In the genomic region with DNA sequence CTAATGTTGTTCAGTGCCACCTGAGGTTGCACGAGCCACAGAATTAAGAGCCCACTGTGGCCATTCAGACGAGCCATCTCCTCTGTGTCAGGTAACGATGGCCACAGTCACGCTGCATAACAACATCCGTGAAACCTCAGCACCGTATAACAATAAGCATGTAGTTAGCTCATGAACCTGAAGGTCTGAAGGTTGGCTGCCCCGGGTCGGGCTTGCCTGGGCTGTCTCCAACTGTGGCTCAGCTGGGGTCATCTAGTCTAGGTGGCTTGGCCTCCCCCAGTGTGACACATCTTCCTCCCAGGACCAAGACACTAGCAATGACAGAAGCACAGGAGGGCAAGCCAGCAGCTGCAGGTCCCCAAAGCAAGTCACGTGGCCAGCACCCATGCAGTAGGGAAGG, we compare ENCODE assay signal across 24 cellular contexts.
"Had no signal": no experiment of that assay in that cellular context is flagged by ENCODE, and none has a peak within 500 bp of the region (broad histone marks: within the 10 kb centered on the region; RNA-seq: fewer than 3 reads in every experiment).

No MANE protein-coding gene starts in this region.

- H3K36me3 Mint-ChIP-seq: activated naive CD4-positive, alpha-beta T cell treated with anti-CD3 and anti-CD28 coated beads, Interleukin-2, amount 50 U/mL, for 72 hours; natural killer cell treated with Interleukin-12 subunit alpha and Interleukin-12 subunit beta and Interleukin-15 and Interleukin-18, amount 100 ng/mL, for 72 hours; stimulated activated effector memory CD8-positive, alpha-beta T cell treated with anti-CD3 and anti-CD28 coated beads, Interleukin-12 subunit alpha, Interleukin-12 subunit beta, amount 100 ng/mL, for 72 hours had no signal

- H3K4me3 ChIP-seq: esophagus squamous epithelium, heart right ventricle, lower lobe of right lung, mucosa of descending colon, right lobe of liver, thoracic aorta, uterus had no signal

- H3K27ac Mint-ChIP-seq: activated naive CD4-positive, alpha-beta T cell treated with anti-CD3 and anti-CD28 coated beads, Interleukin-2, amount 50 U/mL, for 72 hours; activated T-helper 1 cell treated with anti-CD3 and anti-CD28 coated beads, Interleukin-12 subunit alpha, Interleukin-12 subunit beta, Interleukin-2, Interleukin-4 antibody, amounts not matched to agents 30 ng/mL and 10 ng/mL and 1 ng/mL, durations not matched to agents 14 hours and 24 hours and 36 hours; natural killer cell treated with Interleukin-12 subunit alpha and Interleukin-12 subunit beta and Interleukin-15 and Interleukin-18, amount 100 ng/mL, for 72 hours; stimulated activated effector memory CD8-positive, alpha-beta T cell treated with anti-CD3 and anti-CD28 coated beads, Interleukin-12 subunit alpha, Interleukin-12 subunit beta, amount 100 ng/mL, for 72 hours; stimulated activated naive CD8-positive, alpha-beta T cell treated with anti-CD3 and anti-CD28 coated beads, Interleukin-15, Interleukin-2, amounts not matched to agents 100 ng/mL and 50 ng/mL, for 24 hours had no signal

- H3K9me3 ChIP-seq: esophagus squamous epithelium, heart right ventricle, lower lobe of right lung, mucosa of descending colon, right lobe of liver, thoracic aorta, uterus had no signal

- H3K4me1 Mint-ChIP-seq: stimulated activated effector memory CD8-positive, alpha-beta T cell treated with anti-CD3 and anti-CD28 coated beads, Interleukin-12 subunit alpha, Interleukin-12 subunit beta, amount 100 ng/mL, for 72 hours had no signal

- DNase-seq: activated CD4-positive, alpha-beta T cell treated with anti-CD3 and anti-CD28 coated beads, Interleukin-2, amount 50 U/mL, for 1 hour; activated CD4-positive, CD25-positive, alpha-beta regulatory T cell treated with anti-CD3 and anti-CD28 coated beads, Interleukin-2, amount 50 U/mL, for 72 hours; activated naive CD4-positive, alpha-beta T cell; activated T-cell treated with anti-CD3 and anti-CD28 coated beads, Interleukin-2, amount 50 U/mL, for 1 hour; cerebellar nuclear complex; cortex of kidney; esophagus squamous epithelium; foreskin melanocyte; heart right ventricle; lower lobe of right lung; mesenchymal stem cell; mucosa of descending colon; stimulated activated CD4-positive, alpha-beta T cell treated with anti-CD3 and anti-CD28 coated beads, Interleukin-12 subunit alpha, Interleukin-12 subunit beta, amount 100 ng/mL, for 4 hours; stimulated activated CD4-positive, alpha-beta T cell treated with anti-CD3 and anti-CD28 coated beads, Interleukin-4, amount 100 ng/mL, for 24 hours; T-helper 2 cell; trophoblast cell had no signal

- H3K4me3 Mint-ChIP-seq: activated T-helper 1 cell treated with anti-CD3 and anti-CD28 coated beads, Interleukin-12 subunit alpha, Interleukin-12 subunit beta, Interleukin-2, Interleukin-4 antibody, amounts not matched to agents 30 ng/mL and 10 ng/mL and 1 ng/mL, durations not matched to agents 14 hours and 24 hours and 36 hours; natural killer cell treated with Interleukin-12 subunit alpha and Interleukin-12 subunit beta and Interleukin-15 and Interleukin-18, amount 100 ng/mL, for 72 hours; stimulated activated effector memory CD8-positive, alpha-beta T cell treated with anti-CD3 and anti-CD28 coated beads, Interleukin-12 subunit alpha, Interleukin-12 subunit beta, amount 100 ng/mL, for 72 hours; stimulated activated naive CD8-positive, alpha-beta T cell treated with anti-CD3 and anti-CD28 coated beads, Interleukin-15, Interleukin-2, amounts not matched to agents 100 ng/mL and 50 ng/mL, for 24 hours had no signal

- ATAC-seq: activated naive CD4-positive, alpha-beta T cell treated with anti-CD3 and anti-CD28 coated beads, Interleukin-2, amount 50 U/mL, for 72 hours; lower lobe of right lung; mucosa of descending colon; natural killer cell treated with Interleukin-12 subunit alpha and Interleukin-12 subunit beta and Interleukin-15 and Interleukin-18, amount 100 ng/mL, for 72 hours; right lobe of liver; stimulated activated effector memory CD8-positive, alpha-beta T cell treated with anti-CD3 and anti-CD28 coated beads, Interleukin-12 subunit alpha, Interleukin-12 subunit beta, amount 100 ng/mL, for 72 hours had no signal

- H3K4me1 ChIP-seq: esophagus squamous epithelium, heart right ventricle, lower lobe of right lung, right lobe of liver, uterus had no signal

- H3K27ac ChIP-seq: esophagus squamous epithelium, heart right ventricle, lower lobe of right lung, right lobe of liver, thoracic aorta, uterus had no signal

- H3K27me3 ChIP-seq: esophagus squamous epithelium, right lobe of liver, uterus had no signal

- H3K36me3 ChIP-seq: heart right ventricle, lower lobe of right lung, right lobe of liver, uterus had no signal

- H3K9me3 Mint-ChIP-seq: activated naive CD4-positive, alpha-beta T cell treated with anti-CD3 and anti-CD28 coated beads, Interleukin-2, amount 50 U/mL, for 72 hours; activated T-helper 1 cell treated with anti-CD3 and anti-CD28 coated beads, Interleukin-12 subunit alpha, Interleukin-12 subunit beta, Interleukin-2, Interleukin-4 antibody, amounts not matched to agents 30 ng/mL and 10 ng/mL and 1 ng/mL, durations not matched to agents 14 hours and 24 hours and 36 hours; natural killer cell treated with Interleukin-12 subunit alpha and Interleukin-12 subunit beta and Interleukin-15 and Interleukin-18, amount 100 ng/mL, for 72 hours; stimulated activated effector memory CD8-positive, alpha-beta T cell treated with anti-CD3 and anti-CD28 coated beads, Interleukin-12 subunit alpha, Interleukin-12 subunit beta, amount 100 ng/mL, for 72 hours; stimulated activated naive CD8-positive, alpha-beta T cell treated with anti-CD3 and anti-CD28 coated beads, Interleukin-15, Interleukin-2, amounts not matched to agents 100 ng/mL and 50 ng/mL, for 24 hours had no signal
